Comparison of ENCODE assay signal across 8 cellular contexts in the genomic region with DNA sequence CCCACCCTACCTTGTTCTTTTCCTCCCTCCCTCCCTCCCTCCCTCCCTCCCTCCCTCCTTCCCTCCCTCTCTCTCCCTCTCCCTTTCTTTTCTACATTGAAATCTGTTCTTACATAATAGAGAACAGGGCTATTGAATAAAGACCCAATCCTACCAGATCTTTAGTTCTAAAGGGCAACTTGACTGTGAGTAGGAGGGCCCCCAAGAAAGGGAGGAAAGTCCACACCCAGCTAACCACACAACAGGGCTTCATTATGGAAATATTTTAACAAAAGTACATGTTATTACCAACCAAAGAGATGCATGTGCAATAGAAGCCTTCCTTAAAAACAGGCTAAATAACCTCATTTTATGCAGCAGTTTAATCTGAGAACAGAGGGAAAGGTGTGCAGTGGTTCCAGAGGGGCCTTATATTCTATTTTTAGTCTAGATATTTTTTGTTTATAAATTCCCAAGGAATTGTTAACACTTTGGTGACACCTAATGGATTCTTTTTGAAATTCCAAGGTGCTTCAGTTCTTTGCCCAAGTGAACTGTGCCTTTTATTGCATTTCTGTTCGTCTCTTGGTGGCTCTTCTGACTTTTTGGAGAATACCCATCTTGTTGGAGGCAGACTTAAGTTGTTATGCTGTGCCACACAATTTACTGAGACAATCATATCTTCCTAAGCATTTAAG.
DNase-seq lines count a peak whose midpoint lies in the region; ATAC-seq, FAIRE-seq and TF ChIP-seq lines count a peak whose summit lies in the region.

No MANE protein-coding gene starts in this region.

- no peaks in the 10 kb centered on the region for H3K36me3 ChIP-seq in MM.1S (replicated peaks; ENCODE audit: insufficient read depth, low read length)

- peaks cover 46 to 52% of the 10 kb centered on the region in 2 donors for H3K4me1 Mint-ChIP-seq in natural killer cell treated with Interleukin-12 subunit alpha and Interleukin-12 subunit beta and Interleukin-15 and Interleukin-18, amount 100 ng/mL, for 72 hours (ENCODE audit: low read depth in 2 of 2)

- no peak for TF ChIP-seq CTCF in MM.1S (IDR thresholded peaks at IDR 0.05; ENCODE audit: low read length)

- no peaks in the 10 kb centered on the region for H3K27me3 ChIP-seq in MM.1S (replicated peaks; ENCODE audit: insufficient read depth, low read length)

- H3K36me3 Mint-ChIP-seq in natural killer cell treated with Interleukin-12 subunit alpha and Interleukin-12 subunit beta and Interleukin-15 and Interleukin-18, amount 100 ng/mL, for 72 hours: peaks cover 28% of the 10 kb centered on the region

- DNase-seq in DMS79 treated with DMSO at 0.1 percent for 48 hours (lab: John Stamatoyannopoulos, UW) (peak; percentile 27), DMS79 (lab: John Stamatoyannopoulos, UW) (no peak), NCI-H2107 (lab: John Stamatoyannopoulos, UW) (peak; percentile 16), cerebellar cortex (ENCODE audit: low spot score) (peak; percentile 33), GM12892 (ENCODE audit: insufficient read length) (no peak), MM.1S (no peak)
- DNase-seq in natural killer cell treated with Interleukin-12 subunit alpha and Interleukin-12 subunit beta and Interleukin-15 and Interleukin-18, amount 100 ng/mL, for 72 hours (ENCODE audit: low spot score): no peak

- H3K79me2 ChIP-seq in MM.1S (ENCODE audit: low read length): no peaks in the 10 kb centered on the region

- no peak for TF ChIP-seq POLR2A in GM12892 (IDR thresholded peaks at IDR 0.05; ENCODE audit: low read depth, low read length)

- no peaks in the 10 kb centered on the region for H3K27me3 Mint-ChIP-seq in natural killer cell treated with Interleukin-12 subunit alpha and Interleukin-12 subunit beta and Interleukin-15 and Interleukin-18, amount 100 ng/mL, for 72 hours

- peaks cover 11% of the 10 kb centered on the region; the same call in 1 of the 2 replicates for H3K4me1 ChIP-seq in MM.1S (ENCODE audit: low read length)

- no peaks in the 10 kb centered on the region for H4K20me1 ChIP-seq in MM.1S (ENCODE audit: insufficient read depth, low read length)

- no peak overlapping the region for H2AFZ ChIP-seq in MM.1S (ENCODE audit: low read length)

- no peaks in the 10 kb centered on the region for H3K9me3 Mint-ChIP-seq in natural killer cell treated with Interleukin-12 subunit alpha and Interleukin-12 subunit beta and Interleukin-15 and Interleukin-18, amount 100 ng/mL, for 72 hours

- H3K4me3 Mint-ChIP-seq in natural killer cell treated with Interleukin-12 subunit alpha and Interleukin-12 subunit beta and Interleukin-15 and Interleukin-18, amount 100 ng/mL, for 72 hours: no peak overlapping the region

- no peak for ATAC-seq in natural killer cell treated with Interleukin-12 subunit alpha and Interleukin-12 subunit beta and Interleukin-15 and Interleukin-18, amount 100 ng/mL, for 72 hours
- ATAC-seq in HG03457 (IDR thresholded peaks at IDR 0.05; ENCODE audit: unreplicated experiment): no peak

- H3K9ac ChIP-seq in MM.1S (ENCODE audit: low read length): no peak overlapping the region

- no peak overlapping the region for H3K4me2 ChIP-seq in MM.1S (ENCODE audit: low read depth, low read length)

- H3K9me3 ChIP-seq in MM.1S (replicated peaks; ENCODE audit: insufficient read depth, low read length): no peaks in the 10 kb centered on the region

- H3F3A ChIP-seq in MM.1S (ENCODE audit: insufficient read depth, low read length): no peaks in the 10 kb centered on the region

- no peak overlapping the region for H3K27ac ChIP-seq in MM.1S (ENCODE audit: low read length)

- no peak for FAIRE-seq in GM12892 (lab: Jason Lieb, UNC)

- no peaks in the 10 kb centered on the region for H3K9me2 ChIP-seq in MM.1S (replicated peaks; ENCODE audit: insufficient read depth, low read length)

- H3K27ac Mint-ChIP-seq in natural killer cell treated with Interleukin-12 subunit alpha and Interleukin-12 subunit beta and Interleukin-15 and Interleukin-18, amount 100 ng/mL, for 72 hours: peak overlapping the region; percentile 6 to 76

- H3K4me3 ChIP-seq in MM.1S (ENCODE audit: low read length): no peak overlapping the region

Comparison
In these comparisons a context has a peak if more than half of its experiments do, and no peak if none do; other contexts are left out.
1. DNase-seq: peak in DMS79 treated with DMSO at 0.1 percent for 48 hours (single experiment), NCI-H2107 (single experiment) and cerebellar cortex (single experiment); none in DMS79 (single experiment), natural killer cell treated with Interleukin-12 subunit alpha and Interleukin-12 subunit beta and Interleukin-15 and Interleukin-18, amount 100 ng/mL, for 72 hours (single experiment), GM12892 (single experiment) and MM.1S (single experiment).